In the genomic region with DNA sequence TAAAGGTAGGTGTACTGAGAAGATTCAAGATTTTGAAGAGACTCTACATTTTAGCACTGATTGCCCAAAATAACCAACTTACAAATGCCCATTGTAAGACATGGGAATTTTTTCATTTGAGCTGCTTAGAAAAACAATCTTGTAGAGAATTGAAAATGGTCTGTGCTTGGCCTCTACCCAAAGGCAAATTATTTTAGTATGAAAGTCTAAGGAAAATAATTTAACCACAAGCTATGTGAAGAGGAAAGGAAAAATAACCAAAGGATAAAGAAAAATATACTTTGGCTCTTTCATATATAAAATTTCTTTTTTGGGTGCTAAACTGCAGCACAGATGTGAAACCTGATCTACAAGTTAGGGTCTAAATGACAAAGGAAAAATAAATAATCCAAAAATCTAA, we compare ENCODE assay signal across 20 cellular contexts. TPM values are rescaled to one million over a fixed set of nuclear protein-coding genes. Genes with fewer than 3 reads are reported as not detected.
DNase-seq lines count a peak whose midpoint lies in the region; ATAC-seq and TF ChIP-seq lines count a peak whose summit lies in the region.
"Had no signal": no experiment of that assay in that cellular context is flagged by ENCODE, and none has a peak within 500 bp of the region (broad histone marks: within the 10 kb centered on the region; RNA-seq: fewer than 3 reads in every experiment).

No MANE protein-coding gene starts in this region.

- no peak overlapping the region for H3K27ac ChIP-seq in Peyer's patch
- H3K27ac ChIP-seq in WERI-Rb-1 = no peak overlapping the region

- no peak for TF ChIP-seq POLR2A in Peyer's patch (IDR thresholded peaks at IDR 0.05)

- no peaks in the 10 kb centered on the region for H3K4me1 ChIP-seq in Peyer's patch
- H3K4me1 ChIP-seq: BE2C had no signal

- H3K36me3 Mint-ChIP-seq in osteocyte (ENCODE audit: unreplicated experiment) = peaks cover 7% of the 10 kb centered on the region
- H3K36me3 Mint-ChIP-seq: CD4-positive, alpha-beta memory T cell had no signal

- H3K9me3 ChIP-seq in Peyer's patch (no peaks in the 10 kb centered on the region), WERI-Rb-1 (ENCODE audit: severe bottlenecking) (no peaks in the 10 kb centered on the region)
- H3K9me3 ChIP-seq: BE2C had no signal

- peak overlapping the region; percentile 76 for H3K27ac Mint-ChIP-seq in osteocyte (ENCODE audit: unreplicated experiment)
- H3K27ac Mint-ChIP-seq: CD4-positive, alpha-beta memory T cell; HFFc6 had no signal

- H3K4me3 ChIP-seq in Peyer's patch (no peak overlapping the region), WERI-Rb-1 (ENCODE audit: low read depth, low read length) (no peak overlapping the region)

- H3K27me3 ChIP-seq in Peyer's patch = no peaks in the 10 kb centered on the region
- no peaks in the 10 kb centered on the region for H3K27me3 ChIP-seq in WERI-Rb-1 (ENCODE audit: insufficient read depth, low read depth, severe bottlenecking)
- H3K27me3 ChIP-seq: BE2C had no signal

- H3K4me3 Mint-ChIP-seq in osteocyte (ENCODE audit: unreplicated experiment) = no peak overlapping the region
- H3K4me3 Mint-ChIP-seq: CD4-positive, alpha-beta memory T cell; HFFc6 had no signal

- DNase-seq in EH (ENCODE audit: low read depth) (peak; percentile 86), amniotic stem cell (lab: John Stamatoyannopoulos, UW) (peak; percentile 22), dedifferentiated amniotic fluid mesenchymal stem cell (ENCODE audit: extremely low spot score) (peak; percentile 74), osteocyte (ENCODE audit: extremely low spot score, unreplicated experiment) (no peak), Peyer's patch (no peak), CD1c-positive myeloid dendritic cell (ENCODE audit: extremely low spot score) (no peak), WERI-Rb-1 (no peak), omental fat pad (ENCODE audit: low spot score) (no peak)
- DNase-seq: BE2C; Calu3; CD4-positive, alpha-beta memory T cell; DMS53; HFFc6; NCI-H1417 treated with DMSO at 0.1 percent for 48 hours; NCI-H2029; NCI-H2171 treated with DMSO at 0.1 percent for 48 hours; NCI-H446 treated with DMSO at 0.1 percent for 48 hours; NK-92 treated with Interleukin-12 subunit alpha and Interleukin-12 subunit beta, amount 100 ng/mL, for 24 hours; SIG-M5 had no signal

- H3K4me1 Mint-ChIP-seq in osteocyte (ENCODE audit: unreplicated experiment) = peaks cover 71% of the 10 kb centered on the region
- H3K4me1 Mint-ChIP-seq: CD4-positive, alpha-beta memory T cell had no signal

- no peak for ATAC-seq in omental fat pad (ENCODE audit: low FRiP score)

- no peak for TF ChIP-seq CTCF in osteocyte (IDR thresholded peaks at IDR 0.05)
- no peak for TF ChIP-seq CTCF in Peyer's patch (IDR thresholded peaks at IDR 0.05)
- TF ChIP-seq CTCF in WERI-Rb-1 (IDR thresholded peaks at IDR 0.05; ENCODE audit: low read depth, low read length) = no peak
- TF ChIP-seq CTCF in omental fat pad (IDR thresholded peaks at IDR 0.05) = no peak

- H3K27me3 Mint-ChIP-seq in osteocyte (ENCODE audit: unreplicated experiment) = no peaks in the 10 kb centered on the region

- no peaks in the 10 kb centered on the region for H3K36me3 ChIP-seq in Peyer's patch
- no peaks in the 10 kb centered on the region; the same call in 1 of the 2 replicates for H3K36me3 ChIP-seq in WERI-Rb-1
- H3K36me3 ChIP-seq: BE2C had no signal

- peaks cover 15% of the 10 kb centered on the region for H3K9me3 Mint-ChIP-seq in osteocyte (ENCODE audit: unreplicated experiment)

RNA-seq across cellular contexts. Expression of a gene that starts 54.9 kb away (rescaled TPM):
- 17.5 and 19.5 TPM in 2 replicates for total RNA-seq in osteocyte
- 10 to 100 TPM; 15.9 to 94.9 (median 51.3) TPM for total RNA-seq in Peyer's patch
- total RNA-seq in omental fat pad = 10 to 100 TPM; 28.4 to 93.0 (median 80.1) TPM
- total RNA-seq: OCI-LY7 had no signal

Comparison
In these comparisons a context has a peak if more than half of its experiments do, and no peak if none do; other contexts are left out.
1. DNase-seq: peak in EH (single experiment), amniotic stem cell (single experiment) and dedifferentiated amniotic fluid mesenchymal stem cell (single experiment); none in osteocyte (single experiment), Peyer's patch (0 of 3), CD1c-positive myeloid dendritic cell (single experiment), WERI-Rb-1 (single experiment) and omental fat pad (single experiment).